8 cellular contexts compared by ENCODE assay signal in genomic region chr6:37210313-37210898, GRCh38. TPM values are rescaled to one million over a fixed set of nuclear protein-coding genes. Genes with fewer than 3 reads are reported as not detected.
DNase-seq lines count a peak whose midpoint lies in the region; ATAC-seq and TF ChIP-seq lines count a peak whose summit lies in the region.

No MANE protein-coding gene starts in this region.

- DNase-seq in AG09309 (ENCODE audit: low read depth) (peak; percentile 46), GOT3 (lab: John Stamatoyannopoulos, UW) (peak; percentile 4), NCI-H2196 treated with DMSO at 0.1 percent for 48 hours (lab: John Stamatoyannopoulos, UW; ENCODE audit: unreplicated experiment) (peak; percentile 65), brain pericyte (ENCODE audit: low read depth, low spot score) (peak; percentile 44), immature natural killer cell (peak; percentile 73 to 77 (median 73))
- DNase-seq in stimulated activated CD4-positive, alpha-beta T cell treated with anti-CD3 and anti-CD28 coated beads, Interleukin-1b, Interleukin-23, amount 100 ng/mL, for 1 hour (ENCODE audit: low read depth in 2 of 2) = peak; percentile 56 to 68

- H3K9me3 Mint-ChIP-seq in immature natural killer cell = no peaks in the 10 kb centered on the region

- H3K27ac Mint-ChIP-seq in immature natural killer cell = peak overlapping the region in 3 of 6 donors; percentile 3 to 10 (median 8)

- H3K27ac ChIP-seq in VCaP = 0 out of 2 replicates have a peak overlapping the region, but pooled peaks have one; percentile 14

- TF ChIP-seq CTCF in AG09309 (IDR thresholded peaks at IDR 0.05; ENCODE audit: control insufficient read depth, insufficient read depth, low read depth, low read length, missing control alignments) (peak; percentile 87), VCaP (conservative IDR thresholded peaks at IDR 0.05) (peak; percentile 88)

- no peak overlapping the region for H3K4me3 ChIP-seq in AG09309 (ENCODE audit: control insufficient read depth, low read depth, low read length)

- peak overlapping the region in 1 of 5 donors; percentile 2 for H3K4me3 Mint-ChIP-seq in immature natural killer cell

- ATAC-seq in GM21723 (IDR thresholded peaks at IDR 0.05; ENCODE audit: unreplicated experiment) = no peak

- no peaks in the 10 kb centered on the region for H3K27me3 Mint-ChIP-seq in immature natural killer cell (ENCODE audit: low read depth in 3 of 3)

- H3K36me3 Mint-ChIP-seq in immature natural killer cell = no peaks in the 10 kb centered on the region

- H3K4me1 Mint-ChIP-seq in immature natural killer cell = peaks cover 40 to 49% of the 10 kb centered on the region in 2 donors

RNA-seq across cellular contexts. Expression of gene PIM1, which starts 40.5 kb away (rescaled TPM):
- 100 to 1,000 TPM in 2 of 3 donors, 10 to 100 TPM in 1; 90.5 to 197 (median 117) TPM for polyA plus RNA-seq in immature natural killer cell

RNA-seq across cellular contexts. Expression of gene TBC1D22B, which starts 47.2 kb away (rescaled TPM):
- polyA plus RNA-seq in immature natural killer cell = 1 to 10 TPM; 4.3 to 8.4 (median 7.2) TPM

RNA-seq across cellular contexts. Expression of gene TMEM217, which starts 47.5 kb away (rescaled TPM):
- polyA plus RNA-seq in immature natural killer cell = under 1 TPM in 2 of 3 donors, not detected in 1; 0.23 to 0.32 TPM

Comparison
In these comparisons a context has a peak if more than half of its experiments do, and no peak if none do; other contexts are left out.
1. DNase-seq: peak in every context shown above with its lines; median percentile 73 in immature natural killer cell; 65 in NCI-H2196 treated with DMSO at 0.1 percent for 48 hours; 62 in stimulated activated CD4-positive, alpha-beta T cell treated with anti-CD3 and anti-CD28 coated beads, Interleukin-1b, Interleukin-23, amount 100 ng/mL, for 1 hour; 46 in AG09309; 44 in brain pericyte; 4 in GOT3.